Comparison of ENCODE assay signal across 17 cellular contexts in genomic region chr6:106136172-106136571, GRCh38. TPM values are rescaled to one million over a fixed set of nuclear protein-coding genes. Genes with fewer than 3 reads are reported as not detected.
A peak's percentile ranks its signal among the peaks of the same experiment; 100 is the strongest.
DNase-seq lines count a peak whose midpoint lies in the region; ATAC-seq and TF ChIP-seq lines count a peak whose summit lies in the region.
"Had no signal": no experiment of that assay in that cellular context is flagged by ENCODE, and none has a peak within 500 bp of the region (broad histone marks: within the 10 kb centered on the region; RNA-seq: fewer than 3 reads in every experiment).

No MANE protein-coding gene starts in this region.

- H2AFZ ChIP-seq in PC-3 (ENCODE audit: low read length) (no peak overlapping the region), neuronal stem cell (ENCODE audit: low read length) (no peak overlapping the region)

- DNase-seq in PC-3, result no peak
- DNase-seq in epithelial cell of prostate (ENCODE audit: low read depth, low spot score), result no peak
- no peak for DNase-seq in neuronal stem cell (ENCODE audit: low spot score)
- DNase-seq in naive thymus-derived CD8-positive, alpha-beta T cell, result no peak
- no peak for DNase-seq in ureter (ENCODE audit: low spot score)
- no peak for DNase-seq in NCI-H2227 (lab: John Stamatoyannopoulos, UW; ENCODE audit: unreplicated experiment)
- DNase-seq: 8988T; Calu3; CD8-positive, alpha-beta T cell; DND-41; EL; H9 had no signal

- H3K27ac ChIP-seq in C4-2B (peak overlapping the region; percentile 57; the same call in 1 of the 2 replicates), PC-3 (ENCODE audit: low read length) (peak overlapping the region; percentile 98), epithelial cell of prostate (peak overlapping the region; percentile 96), neuronal stem cell (replicated peaks; ENCODE audit: low read length) (no peak overlapping the region)
- H3K27ac ChIP-seq: BLaER1 had no signal

- TF ChIP-seq CTCF in C4-2B (conservative IDR thresholded peaks at IDR 0.05) (no peak), PC-3 (conservative IDR thresholded peaks at IDR 0.05; ENCODE audit: low read depth, low read length) (no peak)

- BruUV-seq in PC-3 (replicated peaks; lab: Mats Ljungman, UMichigan), result no TSS peak

- no peaks in the 10 kb centered on the region for H3K79me1 ChIP-seq in neuronal stem cell (ENCODE audit: low read depth, low read length)

- no peak overlapping the region for H3K27ac Mint-ChIP-seq in naive thymus-derived CD8-positive, alpha-beta T cell
- H3K27ac Mint-ChIP-seq: CD8-positive, alpha-beta T cell; H9 had no signal

- no peak overlapping the region for H4K8ac ChIP-seq in neuronal stem cell (ENCODE audit: low read depth, low read length)

- CTCF ChIA-PET in PC-3 (lab: Charles Lee), result no interaction called here

- ATAC-seq in PC-3, result no peak
- no peak for ATAC-seq in naive thymus-derived CD8-positive, alpha-beta T cell
- ATAC-seq: CD8-positive, alpha-beta T cell; GM12878 had no signal

- no peak overlapping the region for H2BK120ac ChIP-seq in neuronal stem cell (ENCODE audit: low read depth, low read length)

- no peak overlapping the region for H2BK12ac ChIP-seq in neuronal stem cell (ENCODE audit: low read length)

- H3K4me3 ChIP-seq in PC-3 (ENCODE audit: low read length) (no peak overlapping the region), neuronal stem cell (ENCODE audit: low read length in 2 of 2) (peak overlapping the region in 1 of 2 donors; percentile 55)
- H3K4me3 ChIP-seq: BLaER1, GM12878 had no signal

- H3F3A ChIP-seq in PC-3 (ENCODE audit: low read length, unreplicated experiment), result no peaks in the 10 kb centered on the region

- H3K9me2 ChIP-seq in PC-3 (replicated peaks; ENCODE audit: low read length), result no peaks in the 10 kb centered on the region

- H3K9me3 Mint-ChIP-seq in naive thymus-derived CD8-positive, alpha-beta T cell, result no peaks in the 10 kb centered on the region
- H3K9me3 Mint-ChIP-seq: CD8-positive, alpha-beta T cell; H9 had no signal

- H4K91ac ChIP-seq in neuronal stem cell (ENCODE audit: low read depth, low read length, poor library complexity), result no peak overlapping the region

- no peak overlapping the region for H3K4me3 Mint-ChIP-seq in naive thymus-derived CD8-positive, alpha-beta T cell
- H3K4me3 Mint-ChIP-seq: CD8-positive, alpha-beta T cell; H9 had no signal

- H3K18ac ChIP-seq in neuronal stem cell (ENCODE audit: low read length), result peak overlapping the region; percentile 54

- peak overlapping the region; percentile 34 for H2BK15ac ChIP-seq in neuronal stem cell (ENCODE audit: low read length)

- no peaks in the 10 kb centered on the region for H3K9me3 ChIP-seq in PC-3 (ENCODE audit: low read length)
- H3K9me3 ChIP-seq in neuronal stem cell (replicated peaks in 1 of 2; ENCODE audit: control insufficient read depth in 2 of 2, insufficient read depth in 1 of 2, low read depth in 1 of 2, low read length in 2 of 2), result no peaks in the 10 kb centered on the region
- H3K9me3 ChIP-seq: BLaER1 had no signal

- no peaks in the 10 kb centered on the region for H4K20me1 ChIP-seq in PC-3 (ENCODE audit: low read length)
- H4K20me1 ChIP-seq: BLaER1 had no signal

- H3K4me1 ChIP-seq in PC-3 (ENCODE audit: insufficient read depth, low read length) (peaks cover 25% of the 10 kb centered on the region), neuronal stem cell (ENCODE audit: control insufficient read depth in 2 of 2, insufficient read depth in 1 of 2, low read depth in 1 of 2, low read length in 2 of 2) (no peaks in the 10 kb centered on the region)

- intact Hi-C loops in PC-3 (cut with micrococcal nuclease), result no loop called here

- POLR2A ChIA-PET in PC-3 (lab: Charles Lee; ENCODE audit: unreplicated experiment), result no interaction called here
- POLR2A ChIA-PET in naive thymus-derived CD8-positive, alpha-beta T cell (lab: Charles Lee), result interaction anchor here (0.7 kb wide), 1 partner anchor 151 kb away, joined by 3 read pairs; no protein-coding TSS in a partner anchor

- H3K36me3 ChIP-seq in PC-3 (ENCODE audit: low read depth, low read length) (no peaks in the 10 kb centered on the region), neuronal stem cell (replicated peaks in 1 of 2; ENCODE audit: control insufficient read depth in 2 of 2, insufficient read depth in 2 of 2, low read length in 2 of 2) (no peaks in the 10 kb centered on the region)
- H3K36me3 ChIP-seq: BLaER1 had no signal

- H3K4me2 ChIP-seq in PC-3 (ENCODE audit: low read length), result no peak overlapping the region
- no peak overlapping the region for H3K4me2 ChIP-seq in neuronal stem cell (ENCODE audit: insufficient read depth, low read length, poor library complexity, severe bottlenecking)
- H3K4me2 ChIP-seq: BLaER1 had no signal

- H3K23ac ChIP-seq in neuronal stem cell (ENCODE audit: low read depth, low read length, poor library complexity), result no peak overlapping the region

- H3K27me3 ChIP-seq in PC-3 (ENCODE audit: low read length) (no peaks in the 10 kb centered on the region), neuronal stem cell (ENCODE audit: control insufficient read depth in 3 of 3, insufficient read depth in 3 of 3, low read depth in 1 of 3, low read length in 3 of 3) (no peaks in the 10 kb centered on the region)
- H3K27me3 ChIP-seq: BLaER1 had no signal

- H3K79me2 ChIP-seq in PC-3 (ENCODE audit: low read length), result no peaks in the 10 kb centered on the region

- H3K14ac ChIP-seq in neuronal stem cell (ENCODE audit: low read length), result no peak overlapping the region

- H3K4ac ChIP-seq in neuronal stem cell (ENCODE audit: low read length), result no peak overlapping the region

- no CpG with 5 or more reads among the region's 11 CpGs for WGBS in neuronal stem cell (ENCODE audit: extremely low coverage in 2 of 2, insufficient read length in 2 of 2, insufficient replicate concordance in 1 of 2), 2 donors

- H3K27me3 Mint-ChIP-seq in naive thymus-derived CD8-positive, alpha-beta T cell, result peaks cover 0 to 22% (median 6%) of the 10 kb centered on the region in 5 donors

- no peaks in the 10 kb centered on the region for H3K36me3 Mint-ChIP-seq in naive thymus-derived CD8-positive, alpha-beta T cell
- H3K36me3 Mint-ChIP-seq: CD8-positive, alpha-beta T cell had no signal

- H2BK5ac ChIP-seq in neuronal stem cell (ENCODE audit: low read length), result no peak overlapping the region

- no peak overlapping the region; the same call in 1 of the 2 replicates for H3K9ac ChIP-seq in PC-3 (ENCODE audit: low read length)
- no peak overlapping the region for H3K9ac ChIP-seq in neuronal stem cell (ENCODE audit: low read depth, low read length, poor library complexity)
- H3K9ac ChIP-seq: BLaER1 had no signal

- H2AK5ac ChIP-seq in neuronal stem cell (ENCODE audit: low read depth, low read length), result peak overlapping the region; percentile 29

- H3K4me1 Mint-ChIP-seq in naive thymus-derived CD8-positive, alpha-beta T cell, result peaks cover 3 to 5% (median 4%) of the 10 kb centered on the region in 4 donors
- H3K4me1 Mint-ChIP-seq: H9 had no signal

RNA-seq across cellular contexts. Expression of gene PRDM1, which starts 50.0 kb away (rescaled TPM):
- 2.0 and 2.5 TPM in 2 replicates for total RNA-seq in PC-3 (2014; rRNA removed)
- polyA plus RNA-seq in neuronal stem cell (2013, experiment 1 of 2), result 2.1 TPM
- polyA plus RNA-seq in neuronal stem cell (2013, experiment 2 of 2), result 2.3 TPM
- under 1 TPM; 0.58 to 0.94 TPM for total RNA-seq in naive thymus-derived CD8-positive, alpha-beta T cell
- 10 to 100 TPM in 1 of 3 donors, 1 to 10 TPM in 1, under 1 TPM in 1; 0.35 to 15.6 (median 1.6) TPM for polyA plus RNA-seq in naive thymus-derived CD8-positive, alpha-beta T cell
- 18.2 TPM for total RNA-seq in ureter
- total RNA-seq: A673, G401 had no signal
